7 cellular contexts compared by ENCODE assay signal in genomic region chr2:43227830-43228280, GRCh38. TPM values are rescaled to one million over a fixed set of nuclear protein-coding genes. Genes with fewer than 3 reads are reported as not detected.
DNase-seq lines count a peak whose midpoint lies in the region; ATAC-seq, FAIRE-seq and TF ChIP-seq lines count a peak whose summit lies in the region.

No MANE protein-coding gene starts in this region.

- in situ Hi-C loops in SK-MEL-5 (cut with HindIII; ENCODE audit: low pct_unique_long_range_greater_than_20kb, low sequenced_read_pairs), result no loop called here

- TF ChIP-seq CTCF in fibroblast of mammary gland (conservative IDR thresholded peaks at IDR 0.05; ENCODE audit: control insufficient read depth, insufficient read depth, low read depth, low read length) (peak; percentile 31), retinal pigment epithelial cell (conservative IDR thresholded peaks at IDR 0.05; ENCODE audit: low read depth, low read length) (peak; percentile 54)

- H3K4me3 ChIP-seq in fibroblast of mammary gland (ENCODE audit: control insufficient read depth, low read depth, low read length) (peak overlapping the region; percentile 71), retinal pigment epithelial cell (ENCODE audit: low read length) (peak overlapping the region; percentile 72)

- FAIRE-seq in GM19239 (lab: Jason Lieb, UNC), result peak; percentile 4

- ATAC-seq in GM21360 (IDR thresholded peaks at IDR 0.05; ENCODE audit: unreplicated experiment), result no peak

- no peak for DNase-seq in GM19239 (ENCODE audit: insufficient read length, low spot score)
- DNase-seq in SK-MEL-5 (ENCODE audit: low read depth, low spot score), result peak; percentile 54
- DNase-seq in fibroblast of mammary gland (ENCODE audit: low read depth), result peak; percentile 72
- no peak for DNase-seq in retinal pigment epithelial cell (ENCODE audit: low read depth)
- DNase-seq in glomerular visceral epithelial cell (ENCODE audit: extremely low spot score), result no peak
- no peak for DNase-seq in NCI-H2171 (lab: John Stamatoyannopoulos, UW)

RNA-seq across cellular contexts. Expression of gene ZFP36L2, which starts 1.4 kb away (rescaled TPM):
- 5.2 and 5.7 TPM in 2 replicates for total RNA-seq in SK-MEL-5 (2014; rRNA removed; shearing (Covaris generic))
- polyA plus RNA-seq in SK-MEL-5 (2015; cell fraction: cytosol; rRNA removed), result 39.6 and 62.8 TPM in 2 replicates
- 16.3 and 26.1 TPM in 2 replicates for polyA plus RNA-seq in SK-MEL-5 (2015; cell fraction: nucleus; rRNA removed)

Comparison
In these comparisons a context has a peak if more than half of its experiments do, and no peak if none do; other contexts are left out.
1. DNase-seq: peak in SK-MEL-5 (single experiment) and fibroblast of mammary gland (single experiment); none in GM19239 (single experiment), retinal pigment epithelial cell (single experiment), glomerular visceral epithelial cell (single experiment) and NCI-H2171 (single experiment).